8 cellular contexts compared by ENCODE assay signal in the genomic region with DNA sequence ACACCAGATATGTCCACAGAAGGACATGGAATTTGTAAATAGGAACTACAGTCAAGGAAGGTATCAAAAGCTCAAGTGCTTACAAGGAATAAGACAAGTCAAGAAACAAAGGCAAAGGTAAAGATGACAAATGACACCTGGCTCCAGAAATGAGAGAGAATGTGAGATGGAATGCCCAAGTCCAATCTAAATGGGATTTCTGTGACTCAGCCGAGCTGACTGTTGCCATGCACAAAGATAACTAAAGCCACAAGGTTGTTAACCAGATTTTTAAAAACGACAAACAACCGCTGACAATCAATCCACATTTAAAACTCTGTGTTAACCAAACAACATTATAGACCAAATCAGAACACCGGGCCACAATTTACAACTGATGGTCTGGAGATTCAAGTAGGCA. TPM values are rescaled to one million over a fixed set of nuclear protein-coding genes. Genes with fewer than 3 reads are reported as not detected.
DNase-seq lines count a peak whose midpoint lies in the region; FAIRE-seq and TF ChIP-seq lines count a peak whose summit lies in the region.

No MANE protein-coding gene starts in this region.

- H2BK120ac ChIP-seq in H1 (replicated peaks; ENCODE audit: low read depth, low read length) = no peak overlapping the region

- 13% methylated on average over 4 of the region's 4 CpGs; no CpG with 5 or more reads in 1 of the 2 experiments for WGBS in H1 (ENCODE audit: extremely low coverage in 1 of 2, insufficient coverage in 1 of 2, insufficient read length in 1 of 2, insufficient replicate concordance in 2 of 2, low coverage in 1 of 2, low lambda C conversion rate in 2 of 2, missing lambda C conversion rate in 1 of 2), 2 experiments

- peaks cover 35% of the 10 kb centered on the region for H3K4me1 ChIP-seq in OCI-LY3 (ENCODE audit: low read length)
- peaks cover 0 to 2% (median 0%) of the 10 kb centered on the region in 4 experiments; a peak in 1 of 7 replicates for H3K4me1 ChIP-seq in H1 (replicated peaks in 1 of 4; ENCODE audit: control insufficient read depth in 3 of 4, insufficient read depth in 4 of 4, low read length in 3 of 4)

- peak overlapping the region; percentile 100 for H3K4me3 Mint-ChIP-seq in neural crest cell

- H4K8ac ChIP-seq in H1 (ENCODE audit: extremely low read depth, insufficient read depth, low read length) = no peak overlapping the region

- H2BK15ac ChIP-seq in H1 (ENCODE audit: low read length) = no peak overlapping the region

- no peak overlapping the region for H2BK12ac ChIP-seq in H1 (ENCODE audit: low read depth, low read length)

- no peak overlapping the region for H2BK20ac ChIP-seq in H1 (ENCODE audit: low read length)

- no peak overlapping the region for H2AK5ac ChIP-seq in H1 (ENCODE audit: low read depth, low read length)

- CTCF ChIA-PET in H1 (lab: Charles Lee; ENCODE audit: partially characterized antibody) = interaction anchor here (0.7 kb wide), 1 partner anchor 237 kb away, joined by 3 read pairs; no protein-coding TSS in a partner anchor

- no peak overlapping the region for H3K23ac ChIP-seq in H1 (ENCODE audit: insufficient read length)

- H3K27ac ChIP-seq in OCI-LY3 (ENCODE audit: low read length) = peak overlapping the region; percentile 59; the same call in 1 of the 2 replicates
- no peak overlapping the region; the same call in 1 of the 2 replicates for H3K27ac ChIP-seq in H1 (ENCODE audit: low read depth, low read length)

- no peak for TF ChIP-seq EP300 in H1 (IDR thresholded peaks at IDR 0.05; ENCODE audit: borderline replicate concordance in 1 of 2, low read depth in 2 of 2, low read length in 2 of 2)

- POLR2A ChIA-PET in H1 (lab: Charles Lee; ENCODE audit: partially characterized antibody) = interaction anchor here (1.4 to 2.5 kb wide), 3 partner anchors 9 to 12 kb away, joined by 9 to 21 read pairs (median 12); no protein-coding TSS in a partner anchor

- DNase-seq in H1 (ENCODE audit: low read depth in 1 of 2, low spot score in 2 of 2) = no peak
- no peak for DNase-seq in neural crest cell (ENCODE audit: low read depth, low spot score)
- no peak for DNase-seq in OCI-M2 (lab: John Stamatoyannopoulos, UW; ENCODE audit: unreplicated experiment)
- DNase-seq in DMS114 treated with DMSO at 0.1 percent for 48 hours (lab: John Stamatoyannopoulos, UW; ENCODE audit: unreplicated experiment) = no peak
- no peak for DNase-seq in NCI-H2107 treated with DMSO at 0.1 percent for 48 hours (lab: John Stamatoyannopoulos, UW; ENCODE audit: unreplicated experiment)
- no peak for DNase-seq in NCI-H187 treated with DMSO at 0.1 percent for 48 hours (lab: John Stamatoyannopoulos, UW)

- peaks cover 8% of the 10 kb centered on the region for H3K36me3 Mint-ChIP-seq in neural crest cell (ENCODE audit: low read depth)

- H2BK5ac ChIP-seq in H1 (ENCODE audit: low read depth, low read length) = no peak overlapping the region

- H3K4ac ChIP-seq in H1 (replicated peaks; ENCODE audit: insufficient read length, low read depth, low read length) = no peak overlapping the region

- no peak for TF ChIP-seq CTCF in OCI-LY3 (IDR thresholded peaks at IDR 0.05; ENCODE audit: low read depth, low read length)
- TF ChIP-seq CTCF in H1 (IDR thresholded peaks at IDR 0.05; ENCODE audit: control extremely low read depth in 1 of 3, insufficient read depth in 1 of 3, low read depth in 1 of 3, low read length in 3 of 3) = no peak
- TF ChIP-seq CTCF in neural crest cell (conservative IDR thresholded peaks at IDR 0.05) = no peak

- H3K79me2 ChIP-seq in OCI-LY3 (ENCODE audit: low read length) (peaks cover 50% of the 10 kb centered on the region), H1 (ENCODE audit: control insufficient read depth in 1 of 2, insufficient read depth in 2 of 2, low read length in 2 of 2) (peaks cover 0 to 41% of the 10 kb centered on the region in 2 experiments; a peak in 3 of 4 replicates)

- H3K9ac ChIP-seq in OCI-LY3 (ENCODE audit: low read length) = peak overlapping the region; percentile 94
- peak overlapping the region; percentile 59 to 89 (median 80) for H3K9ac ChIP-seq in H1 (replicated peaks in 1 of 4; ENCODE audit: extremely low read depth in 1 of 4, low read depth in 3 of 4, low read length in 3 of 4)

- no peaks in the 10 kb centered on the region for H3K9me3 Mint-ChIP-seq in neural crest cell

- H4K5ac ChIP-seq in H1 (ENCODE audit: insufficient read length, low read depth, low read length) = no peak overlapping the region

- H4K91ac ChIP-seq in H1 (replicated peaks; ENCODE audit: insufficient read length, low read length) = no peak overlapping the region

- no peaks in the 10 kb centered on the region for H3K9me3 ChIP-seq in OCI-LY3 (ENCODE audit: insufficient read depth, low read length)
- H3K9me3 ChIP-seq in H1 (ENCODE audit: insufficient read depth in 2 of 2, low read depth in 1 of 2, low read length in 1 of 2) = no peaks in the 10 kb centered on the region

- H3K4me3 ChIP-seq in GM08714 (ENCODE audit: low read length) (peak overlapping the region; percentile 71), OCI-LY3 (ENCODE audit: low read length) (peak overlapping the region; percentile 93), H1 (ENCODE audit: extremely low read depth in 1 of 4, insufficient read depth in 2 of 4, low read depth in 3 of 4, low read length in 4 of 4) (peak overlapping the region; percentile 88 to 98 (median 96))

- peak overlapping the region; percentile 87; the same call in 1 of the 2 replicates for H3K18ac ChIP-seq in H1 (ENCODE audit: extremely low read depth, low read length)

- H3K4me1 Mint-ChIP-seq in neural crest cell = peaks cover 36% of the 10 kb centered on the region

- peaks cover 5% of the 10 kb centered on the region; the same call in 1 of the 2 replicates for H3K23me2 ChIP-seq in H1 (ENCODE audit: low read depth, low read length)

- H3K56ac ChIP-seq in H1 (replicated peaks; ENCODE audit: insufficient read length, low read depth, low read length) = no peak overlapping the region

- no peak for TF ChIP-seq POLR2A in H1 (IDR thresholded peaks at IDR 0.05; ENCODE audit: control extremely low read depth in 1 of 2, low read depth in 2 of 2, low read length in 2 of 2)

- no peaks in the 10 kb centered on the region for H3K27me3 ChIP-seq in OCI-LY3 (ENCODE audit: low read depth, low read length)
- H3K27me3 ChIP-seq in H1 (replicated peaks in 1 of 4; ENCODE audit: control insufficient read depth in 3 of 4, extremely low read depth in 1 of 4, insufficient read depth in 3 of 4, low read length in 3 of 4) = no peaks in the 10 kb centered on the region

- H3K27me3 Mint-ChIP-seq in neural crest cell (ENCODE audit: low read depth) = no peaks in the 10 kb centered on the region

- TF ChIP-seq RAD21 in H1 (IDR thresholded peaks at IDR 0.05 in 1 of 2, conservative IDR thresholded peaks at IDR 0.05 in 1 of 2; ENCODE audit: low read depth in 2 of 2, low read length in 2 of 2) = no peak

- peak overlapping the region; percentile 95 for H3K4me2 ChIP-seq in OCI-LY3 (ENCODE audit: low read length)
- H3K4me2 ChIP-seq in H1 (ENCODE audit: insufficient read depth in 1 of 2, low read depth in 2 of 2, low read length in 2 of 2) = peak overlapping the region; percentile 91 to 94

- H3K14ac ChIP-seq in H1 (ENCODE audit: insufficient read length) = no peak overlapping the region

- H2AFZ ChIP-seq in OCI-LY3 (ENCODE audit: low read depth, low read length) (peak overlapping the region; percentile 42; the same call in 1 of the 2 replicates), H1 (ENCODE audit: low read length) (peak overlapping the region; percentile 88)

- FAIRE-seq in H1 (lab: Jason Lieb, UNC) = no peak

- peak overlapping the region; percentile 76 for H3K27ac Mint-ChIP-seq in neural crest cell (ENCODE audit: unreplicated experiment)

- H4K20me1 ChIP-seq in OCI-LY3 (ENCODE audit: insufficient read depth, low read length) (peaks cover 4% of the 10 kb centered on the region; the same call in 1 of the 2 replicates), H1 (replicated peaks in 1 of 2; ENCODE audit: control insufficient read depth in 1 of 2, insufficient read depth in 2 of 2, low read length in 2 of 2) (peaks cover 0 to 2% of the 10 kb centered on the region in 2 experiments)

- no peaks in the 10 kb centered on the region for H3K79me1 ChIP-seq in H1 (ENCODE audit: low read depth, low read length)

- peaks cover 29% of the 10 kb centered on the region for H3K36me3 ChIP-seq in OCI-LY3 (replicated peaks; ENCODE audit: low read depth, low read length)
- H3K36me3 ChIP-seq in H1 (ENCODE audit: control insufficient read depth in 2 of 4, insufficient read depth in 4 of 4, low read length in 3 of 4) = peaks cover 0 to 21% (median 7%) of the 10 kb centered on the region in 4 experiments; a peak in 5 of 8 replicates

TF ChIP-seq in H1, 55 proteins besides CTCF, POLR2A, EP300 and RAD21:
- TF ChIP-seq SIN3A (conservative IDR thresholded peaks at IDR 0.05 in 1 of 2, IDR thresholded peaks at IDR 0.05 in 1 of 2; ENCODE audit: low read depth in 1 of 2, low read length in 2 of 2) (0 out of 4 replicates have a peak, but pooled peaks of 1 of the 2 experiments have one; percentile 10), GTF2F1 (IDR thresholded peaks at IDR 0.05; ENCODE audit: borderline replicate concordance, low read depth, low read length) (no peak)

RNA-seq across cellular contexts. Expression of a gene that starts 1.1 kb away (rescaled TPM):
- total RNA-seq in H1 (2021; fragmentation: NEBNext Ultra II Directional; extraction: Animal tissue kit (Norgen Biotek cat#: 25700)) = 27.7 and 29.5 TPM in 2 replicates
- 6.7 and 10.0 TPM in 2 replicates for polyA plus RNA-seq in H1 (2011; rRNA removed)
- 15.0 TPM for polyA plus RNA-seq in H1 (2011; cell fraction: cytosol; rRNA removed)
- polyA plus RNA-seq in H1 (2011; cell fraction: nucleus; rRNA removed) = 14.8 TPM
- polyA plus RNA-seq in H1 (2012, experiment 1 of 2) = 15.2 to 16.8 TPM (median 16.7 TPM) in 4 replicates
- 0.94 TPM for polyA plus RNA-seq in H1 (2012, experiment 2 of 2)
- polyA plus RNA-seq in H1 (2013, experiment 1 of 2) = 13.3 TPM
- polyA plus RNA-seq in H1 (2013, experiment 2 of 2) = 11.7 TPM
- 103 and 115 TPM in 2 replicates for polyA minus RNA-seq in H1 (2011; rRNA and poly(A)+ RNA removed)
- 34.6 TPM for polyA minus RNA-seq in H1 (2011; cell fraction: cytosol; rRNA and poly(A)+ RNA removed)
- polyA minus RNA-seq in H1 (2011; cell fraction: nucleus; rRNA and poly(A)+ RNA removed) = 72.9 TPM
- total RNA-seq in neural crest cell = 18.5 and 19.7 TPM in 2 replicates
